In genomic region chr13:53206455-53206854, GRCh38 we compare ENCODE assay signal across 1 cellular context.
TF ChIP-seq lines count a peak whose summit lies in the region.

No MANE protein-coding gene starts in this region.

TF ChIP-seq in SK-N-SH, 30 proteins besides CTCF, POLR2A, EP300 and RAD21 (continued from another document):
- TF ChIP-seq NRF1 (IDR thresholded peaks at IDR 0.05; ENCODE audit: low read depth, low read length), result no peak
- TF ChIP-seq, protein P1, sequence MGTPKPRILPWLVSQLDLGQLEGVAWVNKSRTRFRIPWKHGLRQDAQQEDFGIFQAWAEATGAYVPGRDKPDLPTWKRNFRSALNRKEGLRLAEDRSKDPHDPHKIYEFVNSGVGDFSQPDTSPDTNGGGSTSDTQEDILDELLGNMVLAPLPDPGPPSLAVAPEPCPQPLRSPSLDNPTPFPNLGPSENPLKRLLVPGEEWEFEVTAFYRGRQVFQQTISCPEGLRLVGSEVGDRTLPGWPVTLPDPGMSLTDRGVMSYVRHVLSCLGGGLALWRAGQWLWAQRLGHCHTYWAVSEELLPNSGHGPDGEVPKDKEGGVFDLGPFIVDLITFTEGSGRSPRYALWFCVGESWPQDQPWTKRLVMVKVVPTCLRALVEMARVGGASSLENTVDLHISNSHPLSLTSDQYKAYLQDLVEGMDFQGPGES (IDR thresholded peaks at IDR 0.05; ENCODE audit: low read depth, low read length), result no peak
TF ChIP-seq in SK-N-SH: peak in this region for 0.
